20 cellular contexts compared by ENCODE assay signal in the genomic region with DNA sequence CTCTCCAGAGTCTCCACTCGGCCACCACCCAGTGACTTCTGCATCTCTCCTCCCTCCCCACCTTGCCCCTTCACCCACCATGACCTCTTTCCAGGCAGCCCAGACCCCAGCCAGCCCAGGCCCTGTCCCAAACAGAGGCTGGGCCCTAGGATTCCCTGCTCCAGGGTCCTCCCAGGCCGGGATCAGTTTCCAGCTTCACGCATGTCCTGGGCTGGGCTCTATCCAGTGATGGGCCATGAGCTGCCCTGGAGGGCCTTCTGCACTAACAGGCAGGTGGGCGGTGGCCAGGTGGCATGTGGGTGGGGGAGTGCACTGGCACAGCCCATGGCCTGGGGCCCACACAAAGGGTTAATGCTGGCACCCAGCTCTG. TPM values are rescaled to one million over a fixed set of nuclear protein-coding genes. Genes with fewer than 3 reads are reported as not detected.
DNase-seq lines count a peak whose midpoint lies in the region; ATAC-seq and TF ChIP-seq lines count a peak whose summit lies in the region.
"Had no signal": no experiment of that assay in that cellular context is flagged by ENCODE, and none has a peak within 500 bp of the region (broad histone marks: within the 10 kb centered on the region; RNA-seq: fewer than 3 reads in every experiment).

No MANE protein-coding gene starts in this region.

- no peaks in the 10 kb centered on the region for H3K9me3 Mint-ChIP-seq in activated naive CD8-positive, alpha-beta T cell treated with anti-CD3 and anti-CD28 coated beads, Interleukin-2, amount 10 ng/mL, durations not matched to agents 7 days and 5 days
- no peaks in the 10 kb centered on the region for H3K9me3 Mint-ChIP-seq in activated naive CD8-positive, alpha-beta T cell treated with anti-CD3 and anti-CD28 coated beads for 36 hours
- no peaks in the 10 kb centered on the region for H3K9me3 Mint-ChIP-seq in chondrocyte (ENCODE audit: low read depth)
- H3K9me3 Mint-ChIP-seq: CD4-positive, alpha-beta memory T cell; H9 had no signal

- H3K27me3 ChIP-seq in suprapubic skin (no peaks in the 10 kb centered on the region), stomach (no peaks in the 10 kb centered on the region)

- no peak overlapping the region for H3K27ac Mint-ChIP-seq in activated naive CD8-positive, alpha-beta T cell treated with anti-CD3 and anti-CD28 coated beads, Interleukin-2, amount 10 ng/mL, durations not matched to agents 7 days and 5 days
- H3K27ac Mint-ChIP-seq in activated naive CD8-positive, alpha-beta T cell treated with anti-CD3 and anti-CD28 coated beads for 36 hours: no peak overlapping the region
- H3K27ac Mint-ChIP-seq in chondrocyte (ENCODE audit: unreplicated experiment): no peak overlapping the region

- no peak for TF ChIP-seq CTCF in chondrocyte (IDR thresholded peaks at IDR 0.05)
- TF ChIP-seq CTCF in mucosa of descending colon (IDR thresholded peaks at IDR 0.05): no peak
- no peak for TF ChIP-seq CTCF in suprapubic skin (IDR thresholded peaks at IDR 0.05)
- no peak for TF ChIP-seq CTCF in GM10266 (IDR thresholded peaks at IDR 0.05; ENCODE audit: control insufficient read depth, insufficient read depth, low read depth, missing control alignments)
- TF ChIP-seq CTCF in stomach (IDR thresholded peaks at IDR 0.05): no peak

- 82% methylated on average over 1 of the region's 4 CpGs for WGBS in suprapubic skin
- WGBS in stomach, 5 donors: 88 to 92% (median 88%) methylated on average over 3 to 4 of the region's 4 CpGs

- H3K27ac ChIP-seq in suprapubic skin (no peak overlapping the region), stomach (no peak overlapping the region)

- H3K4me1 Mint-ChIP-seq in activated naive CD8-positive, alpha-beta T cell treated with anti-CD3 and anti-CD28 coated beads, Interleukin-2, amount 10 ng/mL, durations not matched to agents 7 days and 5 days: peaks cover 12% of the 10 kb centered on the region
- peaks cover 3% of the 10 kb centered on the region for H3K4me1 Mint-ChIP-seq in activated naive CD8-positive, alpha-beta T cell treated with anti-CD3 and anti-CD28 coated beads for 36 hours
- H3K4me1 Mint-ChIP-seq in chondrocyte (ENCODE audit: low read depth): peaks cover 8% of the 10 kb centered on the region

- DNase-seq in activated naive CD8-positive, alpha-beta T cell treated with anti-CD3 and anti-CD28 coated beads, Interleukin-2, amount 10 ng/mL, durations not matched to agents 7 days and 5 days: peak; percentile 25
- DNase-seq in activated naive CD8-positive, alpha-beta T cell treated with anti-CD3 and anti-CD28 coated beads for 36 hours: no peak
- DNase-seq in chondrocyte (ENCODE audit: low spot score) (peak; percentile 74), mucosa of descending colon (peak in 2 of 3 donors; percentile 20 to 41), suprapubic skin (ENCODE audit: low spot score in 2 of 2) (peak; percentile 55 to 62), KG1 (lab: John Stamatoyannopoulos, UW) (no peak), GM10266 (ENCODE audit: extremely low spot score) (no peak), stomach (no peak)
- DNase-seq: 8988T; CD4-positive, alpha-beta memory T cell; DMS79; H9; IMR-90; Kasumi-1; MM.1S; NCI-H1105 treated with DMSO at 0.1 percent for 48 hours; NCI-H1694 treated with DMSO at 0.1 percent for 48 hours; NCI-H2107; NCI-H2227 treated with DMSO at 0.1 percent for 48 hours; NCI-H524 treated with DMSO at 0.1 percent for 48 hours had no signal

- H3K4me3 Mint-ChIP-seq in activated naive CD8-positive, alpha-beta T cell treated with anti-CD3 and anti-CD28 coated beads, Interleukin-2, amount 10 ng/mL, durations not matched to agents 7 days and 5 days: no peak overlapping the region
- H3K4me3 Mint-ChIP-seq in activated naive CD8-positive, alpha-beta T cell treated with anti-CD3 and anti-CD28 coated beads for 36 hours: no peak overlapping the region
- no peak overlapping the region for H3K4me3 Mint-ChIP-seq in chondrocyte (ENCODE audit: unreplicated experiment)
- H3K4me3 Mint-ChIP-seq: CD4-positive, alpha-beta memory T cell; H9 had no signal

- H3K27me3 Mint-ChIP-seq in activated naive CD8-positive, alpha-beta T cell treated with anti-CD3 and anti-CD28 coated beads, Interleukin-2, amount 10 ng/mL, durations not matched to agents 7 days and 5 days: no peaks in the 10 kb centered on the region
- H3K27me3 Mint-ChIP-seq in activated naive CD8-positive, alpha-beta T cell treated with anti-CD3 and anti-CD28 coated beads for 36 hours: no peaks in the 10 kb centered on the region
- H3K27me3 Mint-ChIP-seq in chondrocyte (ENCODE audit: low read depth): no peaks in the 10 kb centered on the region
- H3K27me3 Mint-ChIP-seq: CD4-positive, alpha-beta memory T cell had no signal

- H3K9me3 ChIP-seq in mucosa of descending colon: no peaks in the 10 kb centered on the region
- H3K9me3 ChIP-seq in suprapubic skin: no peaks in the 10 kb centered on the region
- no peaks in the 10 kb centered on the region for H3K9me3 ChIP-seq in stomach

- H3K4me1 ChIP-seq in mucosa of descending colon (ENCODE audit: low read depth) (no peaks in the 10 kb centered on the region), suprapubic skin (peaks cover 26% of the 10 kb centered on the region), stomach (peaks cover 10 to 28% (median 21%) of the 10 kb centered on the region in 4 donors)

- peaks cover 20% of the 10 kb centered on the region for H3K36me3 Mint-ChIP-seq in activated naive CD8-positive, alpha-beta T cell treated with anti-CD3 and anti-CD28 coated beads, Interleukin-2, amount 10 ng/mL, durations not matched to agents 7 days and 5 days
- H3K36me3 Mint-ChIP-seq in activated naive CD8-positive, alpha-beta T cell treated with anti-CD3 and anti-CD28 coated beads for 36 hours: peaks cover 26% of the 10 kb centered on the region
- H3K36me3 Mint-ChIP-seq in chondrocyte (ENCODE audit: low read depth): peaks cover 22% of the 10 kb centered on the region

- TF ChIP-seq POLR2A in suprapubic skin (IDR thresholded peaks at IDR 0.05): no peak
- TF ChIP-seq POLR2A in stomach (IDR thresholded peaks at IDR 0.05): no peak

- intact Hi-C loops in mucosa of descending colon (cut with DNase I, micrococcal nuclease) (no loop called here), stomach (cut with DNase I; ENCODE audit: low total_unique reads) (no loop called here)

- POLR2A ChIA-PET in activated naive CD8-positive, alpha-beta T cell treated with anti-CD3 and anti-CD28 coated beads, Interleukin-2, amount 10 ng/mL, durations not matched to agents 7 days and 5 days (lab: Charles Lee): no interaction called here

- H3K36me3 ChIP-seq in mucosa of descending colon (ENCODE audit: low read depth) (peaks cover 3% of the 10 kb centered on the region), suprapubic skin (peaks cover 79% of the 10 kb centered on the region), stomach (peaks cover 50 to 80% (median 78%) of the 10 kb centered on the region in 4 donors)

- no peak for ATAC-seq in activated naive CD8-positive, alpha-beta T cell treated with anti-CD3 and anti-CD28 coated beads, Interleukin-2, amount 10 ng/mL, durations not matched to agents 7 days and 5 days (ENCODE audit: low read depth)
- no peak for ATAC-seq in mucosa of descending colon

- H3K4me3 ChIP-seq in mucosa of descending colon (no peak overlapping the region), suprapubic skin (no peak overlapping the region), stomach (no peak overlapping the region)

- TF ChIP-seq EP300 in suprapubic skin (IDR thresholded peaks at IDR 0.05) (no peak), stomach (IDR thresholded peaks at IDR 0.05) (no peak)

RNA-seq across cellular contexts. Expression of gene ADD1, which starts 20.4 kb away (rescaled TPM):
- 100 to 1,000 TPM; 261 to 276 TPM for total RNA-seq in activated naive CD8-positive, alpha-beta T cell treated with anti-CD3 and anti-CD28 coated beads, Interleukin-2, amount 10 ng/mL, durations not matched to agents 7 days and 5 days
- total RNA-seq in activated naive CD8-positive, alpha-beta T cell treated with anti-CD3 and anti-CD28 coated beads for 36 hours: 100 to 1,000 TPM; 136 TPM
- 240 to 269 TPM (median 256 TPM) in 3 replicates for total RNA-seq in chondrocyte
- 100 to 1,000 TPM; 201 to 373 (median 261) TPM for total RNA-seq in mucosa of descending colon
- 100 to 1,000 TPM; 122 to 299 (median 196) TPM for total RNA-seq in suprapubic skin
- total RNA-seq in stomach: 1,000 to 10,000 TPM in 1 of 5 donors, 100 to 1,000 TPM in 4; 162 to 1,174 (median 290) TPM
- polyA plus RNA-seq in stomach: 100 to 1,000 TPM; 103 to 197 (median 127) TPM

RNA-seq across cellular contexts. Expression of gene SH3BP2, which starts 30.4 kb away (rescaled TPM):
- total RNA-seq in activated naive CD8-positive, alpha-beta T cell treated with anti-CD3 and anti-CD28 coated beads, Interleukin-2, amount 10 ng/mL, durations not matched to agents 7 days and 5 days: 10 to 100 TPM; 82.6 to 83.7 TPM
- total RNA-seq in activated naive CD8-positive, alpha-beta T cell treated with anti-CD3 and anti-CD28 coated beads for 36 hours: 10 to 100 TPM; 72.2 to 74.1 TPM
- total RNA-seq in chondrocyte: 50.1 to 63.1 TPM (median 59.8 TPM) in 3 replicates
- total RNA-seq in mucosa of descending colon: 10 to 100 TPM; 48.1 to 75.3 (median 73.0) TPM
- total RNA-seq in suprapubic skin: 100 to 1,000 TPM; 116 to 709 (median 162) TPM
- 100 to 1,000 TPM in 2 of 5 donors, 10 to 100 TPM in 3; 31.8 to 151 (median 89.9) TPM for total RNA-seq in stomach
- 10 to 100 TPM in 2 of 3 donors, 1 to 10 TPM in 1; 9.0 to 26.7 (median 11.1) TPM for polyA plus RNA-seq in stomach

Comparison
In these comparisons a context has a peak if more than half of its experiments do, and no peak if none do; other contexts are left out.
1. DNase-seq: peak in activated naive CD8-positive, alpha-beta T cell treated with anti-CD3 and anti-CD28 coated beads, Interleukin-2, amount 10 ng/mL, durations not matched to agents 7 days and 5 days (single experiment), chondrocyte (single experiment), mucosa of descending colon (2 of 3) and suprapubic skin (2 of 2); none in activated naive CD8-positive, alpha-beta T cell treated with anti-CD3 and anti-CD28 coated beads for 36 hours (single experiment), KG1 (single experiment), GM10266 (single experiment) and stomach (single experiment).